17 cellular contexts compared by ENCODE assay signal in genomic region chr4:113483131-113483530, GRCh38.
DNase-seq lines count a peak whose midpoint lies in the region; ATAC-seq and TF ChIP-seq lines count a peak whose summit lies in the region.
"Had no signal": no experiment of that assay in that cellular context is flagged by ENCODE, and none has a peak within 500 bp of the region (broad histone marks: within the 10 kb centered on the region; RNA-seq: fewer than 3 reads in every experiment).

No MANE protein-coding gene starts in this region.

- peak overlapping the region; percentile 61 for H3K27ac ChIP-seq in left ventricle myocardium inferior (replicated peaks)
- peak overlapping the region; percentile 73 for H3K27ac ChIP-seq in skeletal muscle tissue (ENCODE audit: low read depth, low read length)
- H3K27ac ChIP-seq: 22Rv1, A549, BLaER1, HL-60 had no signal

- H3K4me1 ChIP-seq in left ventricle myocardium inferior, result peaks cover 25% of the 10 kb centered on the region
- peaks cover 2 to 5% (median 4%) of the 10 kb centered on the region in 3 donors for H3K4me1 ChIP-seq in skeletal muscle tissue (ENCODE audit: control insufficient read depth in 3 of 3, insufficient read depth in 3 of 3, low read length in 3 of 3)
- H3K4me1 ChIP-seq: A549, BLaER1 had no signal

- H3K9ac ChIP-seq in skeletal muscle tissue (ENCODE audit: low read depth in 1 of 3, low read length in 3 of 3), result no peak overlapping the region
- H3K9ac ChIP-seq: BLaER1 had no signal

- H3K36me3 ChIP-seq in left ventricle myocardium inferior (peaks cover 12% of the 10 kb centered on the region), skeletal muscle tissue (ENCODE audit: control insufficient read depth in 3 of 3, insufficient read depth in 3 of 3, low read length in 3 of 3) (peaks cover 0 to 4% (median 0%) of the 10 kb centered on the region in 3 donors)

- H3K9me3 ChIP-seq in left ventricle myocardium inferior (replicated peaks) (no peaks in the 10 kb centered on the region), skeletal muscle tissue (ENCODE audit: control insufficient read depth in 3 of 3, low read length in 3 of 3) (no peaks in the 10 kb centered on the region)
- H3K9me3 ChIP-seq: A549, BLaER1 had no signal

- H3K27me3 ChIP-seq in left ventricle myocardium inferior (ENCODE audit: low read depth) (no peaks in the 10 kb centered on the region), skeletal muscle tissue (ENCODE audit: control insufficient read depth in 3 of 3, insufficient read depth in 3 of 3, low read length in 3 of 3) (no peaks in the 10 kb centered on the region)
- H3K27me3 ChIP-seq: BLaER1 had no signal

- no peak for ATAC-seq in Right ventricle myocardium superior (ENCODE audit: poor library complexity)
- no peak for ATAC-seq in HG03196 (IDR thresholded peaks at IDR 0.05; ENCODE audit: unreplicated experiment)
- ATAC-seq: A549, GM12878 had no signal

- H3K4me3 ChIP-seq in left ventricle myocardium inferior (no peak overlapping the region), skeletal muscle tissue (ENCODE audit: low read length in 3 of 3) (no peak overlapping the region)
- H3K4me3 ChIP-seq: A549, BLaER1, GM12878 had no signal

- intact Hi-C loops in left ventricle myocardium inferior (cut with micrococcal nuclease) (no loop called here), Right ventricle myocardium superior (cut with DNase I) (no loop called here)

- no peak for TF ChIP-seq CTCF in left ventricle myocardium inferior (IDR thresholded peaks at IDR 0.05; ENCODE audit: borderline replicate concordance)

- DNase-seq in left ventricle myocardium inferior (no peak), Right ventricle myocardium superior (no peak), medulla oblongata (ENCODE audit: extremely low spot score) (peak; percentile 40), NCI-H1105 treated with DMSO at 0.1 percent for 48 hours (lab: John Stamatoyannopoulos, UW) (no peak), NOMO-1 treated with DMSO at 0.1 percent for 48 hours (lab: John Stamatoyannopoulos, UW; ENCODE audit: unreplicated experiment) (no peak)
- DNase-seq: Calu3; CD4-positive, alpha-beta memory T cell; DND-41; EL; H9 had no signal
